Comparison of ENCODE assay signal across 8 cellular contexts in genomic region chr6:149060985-149061760, GRCh38.
DNase-seq lines count a peak whose midpoint lies in the region; ATAC-seq and TF ChIP-seq lines count a peak whose summit lies in the region.

No MANE protein-coding gene starts in this region.

- no peaks in the 10 kb centered on the region for H3K27me3 Mint-ChIP-seq in activated CD8-positive, alpha-beta T cell treated with anti-CD3 and anti-CD28 coated beads, Interleukin-2, amount 10 ng/mL, durations not matched to agents 7 days and 5 days (ENCODE audit: low read depth)

- no peaks in the 10 kb centered on the region for H3K9me3 Mint-ChIP-seq in activated CD8-positive, alpha-beta T cell treated with anti-CD3 and anti-CD28 coated beads, Interleukin-2, amount 10 ng/mL, durations not matched to agents 7 days and 5 days (ENCODE audit: insufficient read depth)

- peaks cover 48% of the 10 kb centered on the region for H3K4me1 Mint-ChIP-seq in activated CD8-positive, alpha-beta T cell treated with anti-CD3 and anti-CD28 coated beads, Interleukin-2, amount 10 ng/mL, durations not matched to agents 7 days and 5 days (ENCODE audit: low read depth)

- TF ChIP-seq CTCF in GM13977 (IDR thresholded peaks at IDR 0.05; ENCODE audit: extremely low read depth, insufficient read depth, missing control alignments): no peak

- H3K36me3 Mint-ChIP-seq in activated CD8-positive, alpha-beta T cell treated with anti-CD3 and anti-CD28 coated beads, Interleukin-2, amount 10 ng/mL, durations not matched to agents 7 days and 5 days (ENCODE audit: low read depth): peaks cover 4% of the 10 kb centered on the region

- no peak for ATAC-seq in activated CD8-positive, alpha-beta T cell treated with anti-CD3 and anti-CD28 coated beads, Interleukin-2, amount 10 ng/mL, durations not matched to agents 7 days and 5 days
- ATAC-seq in GM21528 (IDR thresholded peaks at IDR 0.05; ENCODE audit: low FRiP score, unreplicated experiment): no peak
- ATAC-seq in HG02678 (IDR thresholded peaks at IDR 0.05; ENCODE audit: unreplicated experiment): no peak

- CTCF ChIA-PET in activated CD8-positive, alpha-beta T cell treated with anti-CD3 and anti-CD28 coated beads, Interleukin-2, amount 10 ng/mL, durations not matched to agents 7 days and 5 days (lab: Charles Lee): interaction anchor here (1.0 to 2.2 kb wide), 8 partner anchors 8 to 371 kb away, joined by 3 to 19 read pairs (median 6); no protein-coding TSS in a partner anchor

- DNase-seq in DMS153 (lab: John Stamatoyannopoulos, UW): peak; percentile 96
- peak; percentile 99 for DNase-seq in NCI-H146 (lab: John Stamatoyannopoulos, UW)
- peak; percentile 18 for DNase-seq in activated CD8-positive, alpha-beta T cell treated with anti-CD3 and anti-CD28 coated beads, Interleukin-2, amount 10 ng/mL, durations not matched to agents 7 days and 5 days
- DNase-seq in lung microvascular endothelial cell (ENCODE audit: low read depth in 2 of 2): peak; percentile 50 to 68
- no peak for DNase-seq in GM13977 (ENCODE audit: low spot score)
- DNase-seq in cerebellar nuclear complex (lab: John Stamatoyannopoulos, UW): no peak

- in situ Hi-C loops in GM13977 (cut with MboI; ENCODE audit: low pct_unique_long_range_greater_than_20kb, low sequenced_read_pairs, unreplicated experiment): no loop called here

- POLR2A ChIA-PET in activated CD8-positive, alpha-beta T cell treated with anti-CD3 and anti-CD28 coated beads, Interleukin-2, amount 10 ng/mL, durations not matched to agents 7 days and 5 days (lab: Charles Lee): interaction anchor here (0.6 to 1.1 kb wide), 2 partner anchors 28 to 434 kb away, joined by 3 to 4 read pairs; no protein-coding TSS in a partner anchor

- H3K27ac Mint-ChIP-seq in activated CD8-positive, alpha-beta T cell treated with anti-CD3 and anti-CD28 coated beads, Interleukin-2, amount 10 ng/mL, durations not matched to agents 7 days and 5 days: peak overlapping the region; percentile 91

- peak overlapping the region; percentile 65 for H3K4me3 Mint-ChIP-seq in activated CD8-positive, alpha-beta T cell treated with anti-CD3 and anti-CD28 coated beads, Interleukin-2, amount 10 ng/mL, durations not matched to agents 7 days and 5 days

Comparison
In these comparisons a context has a peak if more than half of its experiments do, and no peak if none do; other contexts are left out.
1. DNase-seq: peak in DMS153 (single experiment), NCI-H146 (single experiment), activated CD8-positive, alpha-beta T cell treated with anti-CD3 and anti-CD28 coated beads, Interleukin-2, amount 10 ng/mL, durations not matched to agents 7 days and 5 days (single experiment) and lung microvascular endothelial cell (2 of 2); none in GM13977 (single experiment) and cerebellar nuclear complex (0 of 2).